ENCODE assay signal across 1 cellular context in genomic region chr2:28927878-28928277, GRCh38.
TF ChIP-seq lines count a peak whose summit lies in the region.

No MANE protein-coding gene starts in this region.

TF ChIP-seq in IMR-90, 13 proteins besides CTCF, POLR2A, EP300 and RAD21:
- no peak for TF ChIP-seq MXI1 (IDR thresholded peaks at IDR 0.05; ENCODE audit: borderline replicate concordance, low read depth, low read length)
- TF ChIP-seq MAFK (IDR thresholded peaks at IDR 0.05; ENCODE audit: low read depth, low read length): no peak
- no peak for TF ChIP-seq RFX5 (IDR thresholded peaks at IDR 0.05; ENCODE audit: low read depth, low read length)
- no peak for TF ChIP-seq MAZ (IDR thresholded peaks at IDR 0.05; ENCODE audit: borderline replicate concordance, low read depth, low read length)
- no peak for TF ChIP-seq NFE2L2 (IDR thresholded peaks at IDR 0.05; ENCODE audit: low read depth, low read length)
- TF ChIP-seq USF2 (IDR thresholded peaks at IDR 0.05; ENCODE audit: low read depth, low read length): no peak
- no peak for TF ChIP-seq RCOR1 (IDR thresholded peaks at IDR 0.05; ENCODE audit: insufficient replicate concordance, low read length)
- no peak for TF ChIP-seq ELK1 (IDR thresholded peaks at IDR 0.05; ENCODE audit: borderline replicate concordance, low read depth, low read length)
- no peak for TF ChIP-seq CHD1 (IDR thresholded peaks at IDR 0.05; ENCODE audit: low read depth, low read length)
- no peak for TF ChIP-seq CEBPB (IDR thresholded peaks at IDR 0.05; ENCODE audit: low read depth, low read length)
- no peak for TF ChIP-seq SMC3 (IDR thresholded peaks at IDR 0.05; ENCODE audit: low read depth, low read length)
TF ChIP-seq in IMR-90: peak in this region for 0.
